24 cellular contexts compared by ENCODE assay signal in the genomic region with DNA sequence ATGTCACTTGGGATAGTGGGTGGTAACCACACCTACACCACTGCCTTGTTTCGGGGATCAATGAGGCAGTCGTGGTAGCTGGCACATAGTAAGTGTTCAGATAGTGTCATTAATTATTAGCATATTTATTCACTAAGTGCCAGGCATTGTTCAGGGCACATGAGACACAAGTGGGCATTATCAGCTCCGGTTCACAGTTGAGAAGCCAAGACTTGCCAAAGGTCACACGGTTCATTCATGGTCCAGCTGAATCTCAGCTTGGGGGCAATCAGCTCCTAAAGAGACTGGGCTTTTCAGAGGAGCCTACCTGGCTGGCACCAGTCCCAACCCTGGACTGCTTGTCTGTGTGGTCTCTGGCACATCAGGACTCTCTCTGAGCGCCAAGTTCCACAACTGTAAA.
"Had no signal": no experiment of that assay in that cellular context is flagged by ENCODE, and none has a peak within 500 bp of the region (broad histone marks: within the 10 kb centered on the region; RNA-seq: fewer than 3 reads in every experiment).

No MANE protein-coding gene starts in this region.

- H3K4me1 ChIP-seq: esophagus squamous epithelium, gastrocnemius medialis, heart right ventricle, left lung, lower lobe of right lung had no signal

- H3K9me3 ChIP-seq: esophagus squamous epithelium, gastrocnemius medialis, heart right ventricle, left lung, lower lobe of right lung, mucosa of descending colon had no signal

- H3K27ac ChIP-seq: coronary artery, dorsolateral prefrontal cortex, epithelial cell of prostate, esophagus squamous epithelium, gastrocnemius medialis, heart right ventricle, left lung, lower lobe of right lung had no signal

- H3K9me3 Mint-ChIP-seq: mesothelial cell of epicardium had no signal

- ATAC-seq: esophagus mucosa; heart right ventricle; left cardiac atrium; left lung; left ventricle myocardium superior; lower lobe of right lung; mucosa of descending colon; naive thymus-derived CD8-positive, alpha-beta T cell had no signal

- H3K36me3 ChIP-seq: esophagus squamous epithelium, gastrocnemius medialis, heart right ventricle, left lung, lower lobe of right lung had no signal

- H3K36me3 Mint-ChIP-seq: memory B cell; mesothelial cell of epicardium; naive B cell; naive thymus-derived CD8-positive, alpha-beta T cell had no signal

- DNase-seq: dermis blood vessel endothelial cell; effector CD4-positive, alpha-beta T cell; effector memory CD4-positive, alpha-beta T cell; erythroblast; esophagus squamous epithelium; foreskin fibroblast; foreskin melanocyte; gastrocnemius medialis; glutamatergic neuron; heart right ventricle; hippocampal formation; left cardiac atrium; left lung; left ventricle myocardium superior; lower lobe of right lung; mucosa of descending colon; naive B cell; naive thymus-derived CD8-positive, alpha-beta T cell had no signal

- H3K4me3 ChIP-seq: coronary artery, dorsolateral prefrontal cortex, esophagus squamous epithelium, gastrocnemius medialis, heart right ventricle, left lung, lower lobe of right lung, mucosa of descending colon had no signal

- H3K27ac Mint-ChIP-seq: memory B cell; mesothelial cell of epicardium; naive B cell; naive thymus-derived CD8-positive, alpha-beta T cell had no signal

- H3K27me3 ChIP-seq: dorsolateral prefrontal cortex, gastrocnemius medialis had no signal

- H3K4me3 Mint-ChIP-seq: memory B cell; mesothelial cell of epicardium; naive B cell; naive thymus-derived CD8-positive, alpha-beta T cell had no signal
